ENCODE assay signal across 9 cellular contexts in genomic region chr2:38650717-38651116, GRCh38.
"Had no signal": no experiment of that assay in that cellular context is flagged by ENCODE, and none has a peak within 500 bp of the region (broad histone marks: within the 10 kb centered on the region; RNA-seq: fewer than 3 reads in every experiment).

No MANE protein-coding gene starts in this region.

- H3K4me1 Mint-ChIP-seq: neural crest cell had no signal

- H3K4me3 Mint-ChIP-seq: neural crest cell, T-cell had no signal

- DNase-seq: activated CD4-positive, alpha-beta T cell treated with anti-CD3 and anti-CD28 coated beads, Interleukin-2, amount 50 U/mL, for 4 hours; activated T-cell treated with anti-CD3 and anti-CD28 coated beads, Interleukin-2, amount 50 U/mL, for 48 hours; foreskin melanocyte; head of caudate nucleus; kidney glomerular epithelial cell; stimulated activated naive CD8-positive, alpha-beta T cell treated with anti-CD3 and anti-CD28 coated beads, Interleukin-15, Interleukin-2, amounts not matched to agents 100 U/mL and 50 U/mL, for 24 hours; T-cell had no signal

- H3K27me3 Mint-ChIP-seq: T-cell had no signal

- ATAC-seq: sciatic nerve; stimulated activated naive CD8-positive, alpha-beta T cell treated with anti-CD3 and anti-CD28 coated beads, Interleukin-15, Interleukin-2, amounts not matched to agents 100 U/mL and 50 U/mL, for 24 hours; T-cell had no signal

- H3K36me3 Mint-ChIP-seq: T-cell had no signal
